ENCODE assay signal across 9 cellular contexts in the genomic region with DNA sequence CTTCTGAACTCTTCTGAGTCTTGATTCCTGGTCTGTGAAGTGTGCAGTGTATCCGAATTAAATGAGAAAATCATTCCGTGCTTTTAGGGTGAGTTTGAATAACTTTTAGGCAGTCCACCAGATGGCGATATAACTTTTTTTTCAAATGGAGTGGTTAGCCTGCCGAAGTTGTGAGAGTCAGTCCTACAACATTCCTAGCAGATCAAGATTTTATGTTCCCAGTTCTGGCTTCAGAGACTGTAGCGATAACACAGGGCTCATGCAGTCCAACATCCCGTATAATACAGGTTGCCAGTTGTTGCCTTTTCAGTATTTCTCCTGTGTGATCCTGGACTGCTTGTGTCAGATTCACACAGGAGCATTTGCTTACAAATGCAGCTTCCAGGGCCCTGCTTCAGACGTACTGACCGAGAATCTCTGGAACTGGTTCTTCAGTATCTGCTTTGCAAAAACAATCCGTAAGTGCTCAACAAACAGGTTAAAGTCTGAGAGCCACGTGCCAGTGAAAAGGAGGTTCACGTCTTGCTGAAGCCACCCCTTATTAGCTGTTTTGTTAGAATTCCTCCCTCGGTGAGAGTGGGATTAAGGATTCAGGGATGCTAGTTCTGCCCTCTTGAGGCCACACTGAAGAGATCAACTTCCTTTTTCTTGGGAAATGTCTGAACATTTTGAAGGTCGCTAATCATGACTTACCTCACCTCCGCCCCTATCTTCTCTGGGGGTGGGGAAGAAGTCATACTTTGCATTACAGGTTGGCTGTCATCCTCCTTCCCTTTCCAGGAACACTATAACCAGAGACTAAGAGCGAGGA. TPM values are rescaled to one million over a fixed set of nuclear protein-coding genes. Genes with fewer than 3 reads are reported as not detected.
DNase-seq lines count a peak whose midpoint lies in the region; ATAC-seq and TF ChIP-seq lines count a peak whose summit lies in the region.
"Had no signal": no experiment of that assay in that cellular context is flagged by ENCODE, and none has a peak within 500 bp of the region (broad histone marks: within the 10 kb centered on the region; RNA-seq: fewer than 3 reads in every experiment).

No MANE protein-coding gene starts in this region.

- peaks cover 5% of the 10 kb centered on the region for H3K36me3 Mint-ChIP-seq in chondrocyte (ENCODE audit: low read depth)

- DNase-seq in DMS153 treated with DMSO at 0.1 percent for 48 hours (lab: John Stamatoyannopoulos, UW; ENCODE audit: unreplicated experiment) (peak; percentile 2), DMS153 (lab: John Stamatoyannopoulos, UW) (no peak), HFF-Myc (ENCODE audit: extremely low read depth, low read depth) (no peak), NOMO-1 treated with dmso at 0.1 percent for 144 hours (lab: John Stamatoyannopoulos, UW; ENCODE audit: unreplicated experiment) (peak; percentile 5), chondrocyte (ENCODE audit: low spot score) (no peak), kidney glomerular epithelial cell (lab: John Stamatoyannopoulos, UW) (peak; percentile 80)
- DNase-seq in stimulated activated naive CD8-positive, alpha-beta T cell treated with anti-CD3 and anti-CD28 coated beads, Interleukin-15, Interleukin-2, amounts not matched to agents 100 U/mL and 50 U/mL, for 24 hours = no peak

- H3K9me3 Mint-ChIP-seq in chondrocyte (ENCODE audit: low read depth) = peaks cover 6% of the 10 kb centered on the region

- TF ChIP-seq CTCF in HFF-Myc (IDR thresholded peaks at IDR 0.05; ENCODE audit: low read depth, low read length, missing control alignments) (peak; percentile 27), chondrocyte (IDR thresholded peaks at IDR 0.05) (peak; percentile 81)

- H3K4me3 Mint-ChIP-seq in chondrocyte (ENCODE audit: unreplicated experiment) = peak overlapping the region; percentile 65

- no peak overlapping the region for H3K4me3 ChIP-seq in HFF-Myc (replicated peaks; ENCODE audit: low read depth, low read length)
- H3K4me3 ChIP-seq: BLaER1 had no signal

- peak overlapping the region; percentile 53 for H3K27ac Mint-ChIP-seq in chondrocyte (ENCODE audit: unreplicated experiment)

- H3K4me1 Mint-ChIP-seq in chondrocyte (ENCODE audit: low read depth) = peaks cover 11% of the 10 kb centered on the region

- peak; percentile 77 for ATAC-seq in stimulated activated naive CD8-positive, alpha-beta T cell treated with anti-CD3 and anti-CD28 coated beads, Interleukin-15, Interleukin-2, amounts not matched to agents 100 U/mL and 50 U/mL, for 24 hours
- ATAC-seq in GM21367 (IDR thresholded peaks at IDR 0.05; ENCODE audit: unreplicated experiment) = no peak

- peaks cover 16% of the 10 kb centered on the region for H3K27me3 Mint-ChIP-seq in chondrocyte (ENCODE audit: low read depth)

RNA-seq across cellular contexts. Expression of gene SMIM3, which starts 22.8 kb away (rescaled TPM):
- total RNA-seq in chondrocyte = 9.0 to 13.0 TPM (median 12.5 TPM) in 3 replicates

RNA-seq across cellular contexts. Expression of gene DCTN4, which starts 42.5 kb away (rescaled TPM):
- 50.5 to 54.8 TPM (median 50.8 TPM) in 3 replicates for total RNA-seq in chondrocyte

RNA-seq across cellular contexts. Expression of gene IRGM, which starts 45.0 kb away (rescaled TPM):
- total RNA-seq in chondrocyte = not detected in 3 replicates

Comparison
In these comparisons a context has a peak if more than half of its experiments do, and no peak if none do; other contexts are left out.
1. DNase-seq: peak in DMS153 treated with DMSO at 0.1 percent for 48 hours (single experiment), NOMO-1 treated with dmso at 0.1 percent for 144 hours (single experiment) and kidney glomerular epithelial cell (single experiment); none in DMS153 (single experiment), HFF-Myc (single experiment), chondrocyte (single experiment) and stimulated activated naive CD8-positive, alpha-beta T cell treated with anti-CD3 and anti-CD28 coated beads, Interleukin-15, Interleukin-2, amounts not matched to agents 100 U/mL and 50 U/mL, for 24 hours (single experiment).